ENCODE assay signal across 12 cellular contexts in the genomic region with DNA sequence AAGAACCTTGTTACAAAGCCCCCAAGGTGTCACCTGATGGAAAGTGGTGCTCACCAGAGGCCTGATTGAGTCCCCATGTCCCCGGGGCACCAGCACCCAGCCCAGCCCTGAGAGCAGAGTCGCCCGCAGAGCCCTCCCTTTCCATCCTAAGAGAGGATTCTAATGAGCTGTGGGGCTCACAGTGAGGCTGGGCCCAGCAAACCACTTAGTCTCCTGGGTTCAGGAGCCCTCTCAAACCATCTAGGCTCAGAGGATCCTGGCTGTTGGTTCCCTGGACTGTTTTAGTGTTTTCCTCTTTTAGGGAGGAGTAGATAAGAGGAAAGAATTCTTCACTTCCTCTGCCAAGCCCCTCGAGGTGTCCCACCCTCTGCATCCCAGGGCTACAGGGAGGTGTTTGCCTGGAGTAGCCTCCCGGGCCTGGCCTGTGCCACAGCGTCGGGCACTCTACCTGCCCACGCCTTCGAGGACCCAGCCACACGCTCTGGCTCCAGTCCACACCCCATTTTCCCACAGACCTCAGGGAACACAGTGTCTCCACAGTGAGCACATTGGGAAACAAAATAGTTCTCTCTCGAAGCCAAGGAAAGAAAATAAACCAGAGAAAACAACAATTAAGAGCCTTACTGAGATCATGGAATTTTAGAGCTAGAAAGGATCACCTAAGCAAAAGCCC. TPM values are rescaled to one million over a fixed set of nuclear protein-coding genes. Genes with fewer than 3 reads are reported as not detected.
DNase-seq lines count a peak whose midpoint lies in the region; ATAC-seq and TF ChIP-seq lines count a peak whose summit lies in the region.
"Had no signal": no experiment of that assay in that cellular context is flagged by ENCODE, and none has a peak within 500 bp of the region (broad histone marks: within the 10 kb centered on the region; RNA-seq: fewer than 3 reads in every experiment).

No MANE protein-coding gene starts in this region.

- ATAC-seq in left lobe of liver = peak; percentile 53
- no peak for ATAC-seq in GM18502 (IDR thresholded peaks at IDR 0.05; ENCODE audit: poor library complexity, unreplicated experiment)

- TF ChIP-seq EP300 in sigmoid colon (IDR thresholded peaks at IDR 0.05) = peak in 2 of 4 donors; percentile 40 to 76

- in situ Hi-C loops in G401 (cut with HindIII; ENCODE audit: low sequenced_read_pairs) = no loop called here

- H3K9me3 ChIP-seq in sigmoid colon = no peaks in the 10 kb centered on the region
- H3K9me3 ChIP-seq: neutrophil had no signal

- peak overlapping the region; percentile 63 to 72 (median 68) for H3K27ac ChIP-seq in sigmoid colon
- H3K27ac ChIP-seq: neutrophil had no signal

- H3K4me3 ChIP-seq in sigmoid colon = no peak overlapping the region

- TF ChIP-seq POLR2A in sigmoid colon (IDR thresholded peaks at IDR 0.05) = no peak

- no peak for TF ChIP-seq CTCF in sigmoid colon (IDR thresholded peaks at IDR 0.05)

- H3K4me1 ChIP-seq in sigmoid colon = peaks cover 0 to 23% (median 11%) of the 10 kb centered on the region in 4 donors

- peaks cover 0 to 14% (median 0%) of the 10 kb centered on the region in 4 donors for H3K36me3 ChIP-seq in sigmoid colon

- H3K27me3 ChIP-seq in sigmoid colon = no peaks in the 10 kb centered on the region

- WGBS in sigmoid colon, 2 donors = 75 to 81% methylated on average over 11 of the region's 11 CpGs

- DNase-seq in G401 (ENCODE audit: low spot score) (peak; percentile 39), cerebellar cortex (ENCODE audit: low spot score) (peak; percentile 26), left lobe of liver (ENCODE audit: low spot score) (no peak), sigmoid colon (peak; percentile 87), NK-92 (lab: John Stamatoyannopoulos, UW; ENCODE audit: unreplicated experiment) (no peak), DMS153 (lab: John Stamatoyannopoulos, UW) (no peak), cerebellar nuclear complex (lab: John Stamatoyannopoulos, UW) (no peak)
- DNase-seq: activated naive CD8-positive, alpha-beta T cell treated with anti-CD3 and anti-CD28 coated beads, Interleukin-2, amount 10 ng/mL, durations not matched to agents 7 days and 5 days; EL; NCI-H2081 treated with DMSO at 0.1 percent for 48 hours had no signal

- intact Hi-C loops in sigmoid colon (cut with DNase I) = no loop called here

RNA-seq across cellular contexts. Expression of a gene that starts 34.4 kb away (rescaled TPM):
- 11.3 and 12.1 TPM in 2 replicates for total RNA-seq in G401 (2014; rRNA removed; shearing (Covaris generic))
- total RNA-seq in left lobe of liver (14.8 TPM), sigmoid colon (10 to 100 TPM; 11.4 to 26.9 (median 14.9) TPM)
- 10 to 100 TPM in 2 of 3 donors, 1 to 10 TPM in 1; 7.4 to 23.4 (median 16.2) TPM for polyA plus RNA-seq in sigmoid colon

Comparison
In these comparisons a context has a peak if more than half of its experiments do, and no peak if none do; other contexts are left out.
1. DNase-seq: peak in G401 (single experiment), cerebellar cortex (single experiment) and sigmoid colon (single experiment); none in left lobe of liver (single experiment), NK-92 (single experiment), DMS153 (single experiment) and cerebellar nuclear complex (0 of 2).